ENCODE assay signal across 18 cellular contexts in the genomic region with DNA sequence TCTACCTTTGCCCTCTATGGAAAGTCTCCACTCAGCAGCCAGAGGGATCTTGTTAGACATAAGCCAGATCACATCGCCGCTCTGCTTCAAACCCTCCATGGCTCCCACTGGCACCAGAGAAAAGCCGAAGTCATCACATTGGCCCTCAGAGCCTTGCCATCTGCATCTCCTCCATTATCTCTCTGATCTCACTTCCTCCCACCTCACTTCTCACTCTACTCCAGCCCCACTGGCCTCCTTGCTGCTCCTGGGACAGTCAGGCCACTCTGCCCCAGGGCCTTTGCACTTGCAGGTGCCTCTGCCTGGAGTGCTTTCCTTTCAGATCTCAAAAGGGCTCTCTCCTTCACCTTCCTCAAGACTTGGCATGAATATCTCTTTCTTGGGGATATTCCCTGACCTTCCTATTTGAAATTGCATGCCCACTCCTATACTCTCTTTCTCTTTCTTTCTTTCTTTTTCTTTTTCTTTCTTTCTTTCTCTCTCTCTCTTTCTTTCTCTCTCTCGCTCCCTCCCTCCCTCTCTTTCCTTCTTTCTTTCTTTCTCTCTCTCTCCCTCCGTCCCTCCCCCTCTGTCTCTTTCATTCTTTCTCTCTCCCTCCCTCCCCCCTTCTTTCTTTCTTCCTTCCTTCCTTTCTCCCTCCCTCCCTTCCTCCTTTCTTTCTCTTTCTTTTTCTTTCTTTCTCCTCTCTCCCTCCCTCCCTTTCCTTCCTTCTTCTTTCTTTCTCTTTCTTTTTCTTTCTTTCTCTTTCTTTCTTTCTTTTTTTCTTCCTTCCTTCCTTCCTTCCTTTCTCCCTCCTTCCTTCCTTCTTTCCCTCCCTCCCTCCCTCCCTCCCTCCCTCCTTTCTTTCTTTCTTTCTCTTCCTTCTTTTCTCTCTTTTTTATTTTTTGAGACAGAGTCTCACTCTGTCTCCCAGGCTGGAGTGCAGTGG.
DNase-seq lines count a peak whose midpoint lies in the region; ATAC-seq, FAIRE-seq and TF ChIP-seq lines count a peak whose summit lies in the region.
"Had no signal": no experiment of that assay in that cellular context is flagged by ENCODE, and none has a peak within 500 bp of the region (broad histone marks: within the 10 kb centered on the region; RNA-seq: fewer than 3 reads in every experiment).

No MANE protein-coding gene starts in this region.

- H3K4ac ChIP-seq in neuronal stem cell (ENCODE audit: low read length): no peak overlapping the region

- H3K9me3 ChIP-seq in DND-41 (ENCODE audit: insufficient read depth, low read length, severe bottlenecking): no peaks in the 10 kb centered on the region
- H3K9me3 ChIP-seq in neuronal stem cell (replicated peaks in 1 of 2; ENCODE audit: control insufficient read depth in 2 of 2, insufficient read depth in 1 of 2, low read depth in 1 of 2, low read length in 2 of 2): no peaks in the 10 kb centered on the region
- H3K9me3 ChIP-seq in smooth muscle cell (replicated peaks; ENCODE audit: low read depth): no peaks in the 10 kb centered on the region
- H3K9me3 ChIP-seq in kidney (ENCODE audit: control insufficient read depth in 1 of 2, low read length in 2 of 2): no peaks in the 10 kb centered on the region

- H4K8ac ChIP-seq in neuronal stem cell (ENCODE audit: low read depth, low read length): no peak overlapping the region

- no peak overlapping the region for H3K27ac ChIP-seq in DND-41 (ENCODE audit: low read length)
- no peak overlapping the region for H3K27ac ChIP-seq in neuronal stem cell (replicated peaks; ENCODE audit: low read length)
- no peak overlapping the region for H3K27ac ChIP-seq in smooth muscle cell (ENCODE audit: low read depth)
- no peak overlapping the region for H3K27ac ChIP-seq in kidney (ENCODE audit: low read depth in 2 of 2, low read length in 2 of 2)
- H3K27ac ChIP-seq: 22Rv1 had no signal

- H3K4me1 Mint-ChIP-seq in T-helper 2 cell treated with Interferon-gamma antibody and Interleukin-4, amounts not matched to agents 5 μg/mL and 100 μg/mL, for 36 hours (ENCODE audit: low read depth): no peaks in the 10 kb centered on the region

- intact Hi-C loops in kidney (cut with DNase I): no loop called here

- H2BK120ac ChIP-seq in neuronal stem cell (ENCODE audit: low read depth, low read length): no peak overlapping the region

- FAIRE-seq in kidney (lab: Jason Lieb, UNC): no peak
- FAIRE-seq: G401.6, GM12892, H54 had no signal

- peaks cover 4% of the 10 kb centered on the region; the same call in 1 of the 2 replicates for H3K4me1 ChIP-seq in DND-41 (ENCODE audit: insufficient read depth, low read length)
- H3K4me1 ChIP-seq in neuronal stem cell (ENCODE audit: control insufficient read depth in 2 of 2, insufficient read depth in 1 of 2, low read depth in 1 of 2, low read length in 2 of 2): peaks cover 6 to 11% of the 10 kb centered on the region in 2 donors
- H3K4me1 ChIP-seq in smooth muscle cell (ENCODE audit: low read depth): peaks cover 14% of the 10 kb centered on the region
- H3K4me1 ChIP-seq in kidney (ENCODE audit: control insufficient read depth in 1 of 2, insufficient read depth in 1 of 2, low read depth in 1 of 2, low read length in 2 of 2): peaks cover 4 to 5% of the 10 kb centered on the region in 2 donors

- H3K27me3 ChIP-seq in DND-41 (ENCODE audit: insufficient read depth, low read length, poor library complexity) (no peaks in the 10 kb centered on the region), neuronal stem cell (ENCODE audit: control insufficient read depth in 3 of 3, insufficient read depth in 3 of 3, low read depth in 1 of 3, low read length in 3 of 3) (peaks cover 5 to 41% (median 20%) of the 10 kb centered on the region in 3 experiments), smooth muscle cell (ENCODE audit: low read depth) (peaks cover 20% of the 10 kb centered on the region)

- no peak overlapping the region for H2BK5ac ChIP-seq in neuronal stem cell (ENCODE audit: low read length)

- H4K20me1 ChIP-seq in DND-41 (ENCODE audit: insufficient read depth, low read length) (no peaks in the 10 kb centered on the region; the same call in 1 of the 2 replicates), smooth muscle cell (ENCODE audit: low read depth) (no peaks in the 10 kb centered on the region)

- no peak overlapping the region for H4K91ac ChIP-seq in neuronal stem cell (ENCODE audit: low read depth, low read length, poor library complexity)

- H2BK15ac ChIP-seq in neuronal stem cell (ENCODE audit: low read length): no peak overlapping the region

- H2BK12ac ChIP-seq in neuronal stem cell (ENCODE audit: low read length): no peak overlapping the region

- H2AFZ ChIP-seq in DND-41 (ENCODE audit: low read depth, low read length): no peak overlapping the region
- no peak overlapping the region for H2AFZ ChIP-seq in neuronal stem cell (ENCODE audit: low read length)
- H2AFZ ChIP-seq in smooth muscle cell (ENCODE audit: low read depth): no peak overlapping the region

- H3K18ac ChIP-seq in neuronal stem cell (ENCODE audit: low read length): no peak overlapping the region

- no peak for DNase-seq in T-helper 2 cell treated with Interferon-gamma antibody and Interleukin-4, amounts not matched to agents 5 μg/mL and 100 μg/mL, for 36 hours (ENCODE audit: low spot score)
- no peak for DNase-seq in T-helper 2 cell
- no peak for DNase-seq in DND-41
- peak; percentile 29 for DNase-seq in SK-N-DZ (ENCODE audit: low spot score)
- no peak for DNase-seq in neuronal stem cell (ENCODE audit: low spot score)
- no peak for DNase-seq in smooth muscle cell (lab: John Stamatoyannopoulos, UW; ENCODE audit: unreplicated experiment)
- no peak for DNase-seq in kidney
- DNase-seq: C1 segment of cervical spinal cord; Calu3; CD4-positive, alpha-beta T cell; DMS 273 treated with DMSO at 0.1 percent for 48 hours; IMR-90 had no signal

- H3K9ac ChIP-seq in DND-41 (ENCODE audit: low read depth, low read length) (no peak overlapping the region), neuronal stem cell (ENCODE audit: low read depth, low read length, poor library complexity) (no peak overlapping the region), smooth muscle cell (ENCODE audit: low read depth) (no peak overlapping the region), kidney (ENCODE audit: low read length in 2 of 2) (no peak overlapping the region)

- H3K23ac ChIP-seq in neuronal stem cell (ENCODE audit: low read depth, low read length, poor library complexity): no peak overlapping the region

- 60% methylated on average over 1 of the region's 5 CpGs; no CpG with 5 or more reads in 1 of the 2 donors for WGBS in neuronal stem cell (ENCODE audit: extremely low coverage in 2 of 2, insufficient read length in 2 of 2, insufficient replicate concordance in 1 of 2), 2 donors
- 73% methylated on average over 5 of the region's 5 CpGs for WGBS in smooth muscle cell (ENCODE audit: low lambda C conversion rate)

- H3K36me3 ChIP-seq in DND-41 (ENCODE audit: insufficient read depth, low read length) (no peaks in the 10 kb centered on the region), neuronal stem cell (replicated peaks in 1 of 2; ENCODE audit: control insufficient read depth in 2 of 2, insufficient read depth in 2 of 2, low read length in 2 of 2) (no peaks in the 10 kb centered on the region), smooth muscle cell (ENCODE audit: low read depth) (no peaks in the 10 kb centered on the region), kidney (ENCODE audit: control insufficient read depth in 1 of 2, insufficient read depth in 2 of 2, low read length in 2 of 2) (no peaks in the 10 kb centered on the region)

- H3K4me3 ChIP-seq in DND-41 (ENCODE audit: low read depth in 1 of 2, low read length in 2 of 2) (no peak overlapping the region), neuronal stem cell (ENCODE audit: low read length in 2 of 2) (no peak overlapping the region), smooth muscle cell (no peak overlapping the region), kidney (ENCODE audit: low read length in 2 of 2) (no peak overlapping the region)

- TF ChIP-seq CTCF in DND-41 (IDR thresholded peaks at IDR 0.05; ENCODE audit: borderline replicate concordance, extremely low read depth, low read length, poor library complexity, severe bottlenecking): no peak
- no peak for TF ChIP-seq CTCF in smooth muscle cell (IDR thresholded peaks at IDR 0.05; ENCODE audit: borderline replicate concordance, insufficient read depth, poor library complexity, severe bottlenecking)
- TF ChIP-seq CTCF in kidney (IDR thresholded peaks at IDR 0.05; ENCODE audit: borderline replicate concordance, extremely low read depth, insufficient read depth): no peak

- no peaks in the 10 kb centered on the region for H3K79me2 ChIP-seq in DND-41 (ENCODE audit: insufficient read depth, low read length)
- H3K79me2 ChIP-seq in smooth muscle cell (ENCODE audit: low read depth): no peaks in the 10 kb centered on the region

- no peak overlapping the region for H3K14ac ChIP-seq in neuronal stem cell (ENCODE audit: low read length)

- no peaks in the 10 kb centered on the region for H3K79me1 ChIP-seq in neuronal stem cell (ENCODE audit: low read depth, low read length)

- no peaks in the 10 kb centered on the region for H3F3A ChIP-seq in smooth muscle cell (ENCODE audit: low read depth)

- peak overlapping the region; percentile 45 for H3K27ac Mint-ChIP-seq in T-helper 2 cell treated with Interferon-gamma antibody and Interleukin-4, amounts not matched to agents 5 μg/mL and 100 μg/mL, for 36 hours
- H3K27ac Mint-ChIP-seq: CD4-positive, alpha-beta T cell had no signal

- ATAC-seq in DND-41 (ENCODE audit: insufficient read depth, low read depth) (peak; percentile 44; the same call in 1 of the 3 replicates), GM21515 (IDR thresholded peaks at IDR 0.05; ENCODE audit: unreplicated experiment) (no peak)
- ATAC-seq: HCT116 had no signal

- H3K4me2 ChIP-seq in DND-41 (ENCODE audit: insufficient read depth, low read length): no peak overlapping the region
- no peak overlapping the region for H3K4me2 ChIP-seq in neuronal stem cell (ENCODE audit: insufficient read depth, low read length, poor library complexity, severe bottlenecking)
- no peak overlapping the region for H3K4me2 ChIP-seq in smooth muscle cell

- no peak overlapping the region for H3K4me3 Mint-ChIP-seq in T-helper 2 cell treated with Interferon-gamma antibody and Interleukin-4, amounts not matched to agents 5 μg/mL and 100 μg/mL, for 36 hours
- H3K4me3 Mint-ChIP-seq: CD4-positive, alpha-beta T cell had no signal

- peaks cover 39% of the 10 kb centered on the region for H3K27me3 Mint-ChIP-seq in T-helper 2 cell treated with Interferon-gamma antibody and Interleukin-4, amounts not matched to agents 5 μg/mL and 100 μg/mL, for 36 hours (ENCODE audit: low read depth)

- H3K9me3 Mint-ChIP-seq in T-helper 2 cell treated with Interferon-gamma antibody and Interleukin-4, amounts not matched to agents 5 μg/mL and 100 μg/mL, for 36 hours: no peaks in the 10 kb centered on the region
- H3K9me3 Mint-ChIP-seq: CD4-positive, alpha-beta T cell had no signal

- peak overlapping the region; percentile 47 for H2AK5ac ChIP-seq in neuronal stem cell (ENCODE audit: low read depth, low read length)

- no peaks in the 10 kb centered on the region for H3K36me3 Mint-ChIP-seq in T-helper 2 cell treated with Interferon-gamma antibody and Interleukin-4, amounts not matched to agents 5 μg/mL and 100 μg/mL, for 36 hours (ENCODE audit: low read depth)
